1 cellular context compared by ENCODE assay signal in genomic region chr17:64694207-64694606, GRCh38.
TF ChIP-seq lines count a peak whose summit lies in the region.

No MANE protein-coding gene starts in this region.

TF ChIP-seq in HepG2, 621 proteins besides CTCF, POLR2A, EP300 and RAD21 (continued from another document and continues in another):
- no peak for TF ChIP-seq ZBTB39 (CRISPR knock-in tag; IDR thresholded peaks at IDR 0.05)
- peak; percentile 68 for TF ChIP-seq ZMYM3 (CRISPR knock-in tag; IDR thresholded peaks at IDR 0.05)
- TF ChIP-seq ZFAT (CRISPR knock-in tag; conservative IDR thresholded peaks at IDR 0.05): no peak
- TF ChIP-seq BCL3 (CRISPR knock-in tag; IDR thresholded peaks at IDR 0.05): no peak
- TF ChIP-seq HDAC2 (CRISPR knock-in tag; IDR thresholded peaks at IDR 0.05): peak; percentile 76; the same call in 1 of the 2 replicates
- TF ChIP-seq ZFP1 (CRISPR knock-in tag; IDR thresholded peaks at IDR 0.05): no peak
- peak; percentile 24; the same call in 1 of the 2 replicates for TF ChIP-seq DRAP1 (CRISPR knock-in tag; IDR thresholded peaks at IDR 0.05)
- no peak for TF ChIP-seq CBFB (CRISPR knock-in tag; IDR thresholded peaks at IDR 0.05)
- TF ChIP-seq SRSF9 (IDR thresholded peaks at IDR 0.05; ENCODE audit: borderline replicate concordance, insufficient read depth, low read depth, low read length, poor library complexity, severe bottlenecking): no peak
- TF ChIP-seq YY1 (IDR thresholded peaks at IDR 0.05; ENCODE audit: insufficient read depth, insufficient replicate concordance, low read depth, low read length): peak; percentile 47
- no peak for TF ChIP-seq ZNF749 (CRISPR knock-in tag; IDR thresholded peaks at IDR 0.05; ENCODE audit: borderline replicate concordance)
- TF ChIP-seq ZFP62 (CRISPR knock-in tag; IDR thresholded peaks at IDR 0.05): no peak
- 0 out of 2 replicates have a peak, but pooled peaks have one; percentile 47 for TF ChIP-seq KLF11 (CRISPR knock-in tag; IDR thresholded peaks at IDR 0.05)
- TF ChIP-seq DPF2 (CRISPR knock-in tag; IDR thresholded peaks at IDR 0.05; ENCODE audit: borderline replicate concordance, low read depth): peak; percentile 70; the same call in 1 of the 2 replicates
- TF ChIP-seq ZNF138 (CRISPR knock-in tag; IDR thresholded peaks at IDR 0.05; ENCODE audit: low read depth): no peak
- no peak for TF ChIP-seq ZNF775 (CRISPR knock-in tag; IDR thresholded peaks at IDR 0.05; ENCODE audit: borderline replicate concordance)
- no peak for TF ChIP-seq SETDB1 (CRISPR knock-in tag; IDR thresholded peaks at IDR 0.05; ENCODE audit: borderline replicate concordance)
- peak; percentile 91 for TF ChIP-seq SALL1 (CRISPR knock-in tag; IDR thresholded peaks at IDR 0.05)
- TF ChIP-seq RBFOX2 (IDR thresholded peaks at IDR 0.05; ENCODE audit: low read depth, low read length): no peak
- no peak for TF ChIP-seq GRHL1 (CRISPR knock-in tag; conservative IDR thresholded peaks at IDR 0.05)
- TF ChIP-seq ELF1 (CRISPR knock-in tag; IDR thresholded peaks at IDR 0.05): no peak
- peak; percentile 28; the same call in 1 of the 2 replicates for TF ChIP-seq ZNF281 (CRISPR knock-in tag; IDR thresholded peaks at IDR 0.05; ENCODE audit: borderline replicate concordance)
- TF ChIP-seq MXI1 (IDR thresholded peaks at IDR 0.05; ENCODE audit: borderline replicate concordance, low read depth, low read length): no peak; the same call in 2 of the 3 replicates
- TF ChIP-seq MAZ (IDR thresholded peaks at IDR 0.05; ENCODE audit: borderline replicate concordance, low read depth, low read length): no peak
- TF ChIP-seq MAZ (CRISPR knock-in tag; IDR thresholded peaks at IDR 0.05; ENCODE audit: low read depth): no peak
- no peak for TF ChIP-seq CERS6 (CRISPR knock-in tag; IDR thresholded peaks at IDR 0.05)
- TF ChIP-seq E2F1 (CRISPR knock-in tag; IDR thresholded peaks at IDR 0.05): no peak
- no peak for TF ChIP-seq ZBTB44 (CRISPR knock-in tag; IDR thresholded peaks at IDR 0.05)
- no peak for TF ChIP-seq ZNF691 (CRISPR knock-in tag; IDR thresholded peaks at IDR 0.05; ENCODE audit: borderline replicate concordance, low read depth)
- TF ChIP-seq GABPA (IDR thresholded peaks at IDR 0.05; ENCODE audit: low read depth, low read length): no peak
- TF ChIP-seq GABPA (CRISPR knock-in tag; IDR thresholded peaks at IDR 0.05; ENCODE audit: low read depth): no peak
- TF ChIP-seq ZMAT5 (CRISPR knock-in tag; IDR thresholded peaks at IDR 0.05; ENCODE audit: borderline replicate concordance, low read depth): no peak
- no peak for TF ChIP-seq KDM4B (CRISPR knock-in tag; IDR thresholded peaks at IDR 0.05)
- TF ChIP-seq SKI (IDR thresholded peaks at IDR 0.05; ENCODE audit: partially characterized antibody): peak; percentile 54
- peak; percentile 58 for TF ChIP-seq ZNF574 (CRISPR knock-in tag; IDR thresholded peaks at IDR 0.05)
- TF ChIP-seq PCBP2 (optimal IDR thresholded peaks at IDR 0.05; ENCODE audit: low read depth, low read length, poor library complexity, severe bottlenecking): no peak
- no peak for TF ChIP-seq LBX2 (CRISPR knock-in tag; IDR thresholded peaks at IDR 0.05; ENCODE audit: borderline replicate concordance)
- TF ChIP-seq TBX3 (IDR thresholded peaks at IDR 0.05; ENCODE audit: borderline replicate concordance): peak; percentile 67; the same call in 1 of the 2 replicates
- no peak for TF ChIP-seq CC2D1A (CRISPR knock-in tag; IDR thresholded peaks at IDR 0.05)
- TF ChIP-seq HDAC1 (CRISPR knock-in tag; IDR thresholded peaks at IDR 0.05): no peak; the same call in 1 of the 2 replicates
